17 cellular contexts compared by ENCODE assay signal in genomic region chrX:42976729-42977366, GRCh38.
DNase-seq lines count a peak whose midpoint lies in the region; ATAC-seq and TF ChIP-seq lines count a peak whose summit lies in the region.
"Had no signal": no experiment of that assay in that cellular context is flagged by ENCODE, and none has a peak within 500 bp of the region (broad histone marks: within the 10 kb centered on the region; RNA-seq: fewer than 3 reads in every experiment).

No MANE protein-coding gene starts in this region.

- no peak overlapping the region for H3K27ac ChIP-seq in HUES6 (ENCODE audit: low read depth, low read length)
- peak overlapping the region; percentile 34 for H3K27ac ChIP-seq in WERI-Rb-1
- H3K27ac ChIP-seq: KMS-11 had no signal

- H3K4me1 ChIP-seq in HUES6 (ENCODE audit: control insufficient read depth, insufficient read depth, low read length): no peaks in the 10 kb centered on the region

- peak; percentile 72 for DNase-seq in ELF-1 (ENCODE audit: low read depth, low spot score)
- peak; percentile 7 for DNase-seq in WERI-Rb-1
- peak; percentile 77 for DNase-seq in islet precursor cell
- DNase-seq in DMS153 treated with DMSO at 0.1 percent for 48 hours (lab: John Stamatoyannopoulos, UW; ENCODE audit: unreplicated experiment): no peak
- DNase-seq: activated CD4-positive, alpha-beta T cell treated with anti-CD3 and anti-CD28 coated beads for 4 hours; activated gamma-delta T cell; C1 segment of cervical spinal cord; left ventricle myocardium superior; NCI-H2227 treated with DMSO at 0.1 percent for 48 hours; Right ventricle myocardium superior; stimulated activated CD4-positive, alpha-beta T cell treated with anti-CD3 and anti-CD28 coated beads, Interleukin-2, amount 100 ng/mL, for 48 hours; stimulated activated naive CD8-positive, alpha-beta T cell treated with anti-CD3 and anti-CD28 coated beads, Interleukin-15, Interleukin-2, amounts not matched to agents 100 U/mL and 50 U/mL, for 24 hours had no signal

- no peak overlapping the region for H3K4me3 ChIP-seq in HUES6 (ENCODE audit: low read depth, low read length)
- no peak overlapping the region for H3K4me3 ChIP-seq in WERI-Rb-1 (ENCODE audit: low read depth, low read length)

- no peaks in the 10 kb centered on the region for H3K27me3 ChIP-seq in HUES6 (ENCODE audit: control insufficient read depth, insufficient read depth, low read length)
- H3K27me3 ChIP-seq in WERI-Rb-1 (ENCODE audit: insufficient read depth, low read depth, severe bottlenecking): no peaks in the 10 kb centered on the region

- no peak for TF ChIP-seq CTCF in WERI-Rb-1 (IDR thresholded peaks at IDR 0.05; ENCODE audit: low read depth, low read length)

- H3K36me3 ChIP-seq in HUES6 (ENCODE audit: control insufficient read depth, insufficient read depth, low read length): peaks cover 15% of the 10 kb centered on the region
- H3K36me3 ChIP-seq in WERI-Rb-1: no peaks in the 10 kb centered on the region

- H3K9me3 ChIP-seq in HUES6 (ENCODE audit: control insufficient read depth, insufficient read depth, low read depth, low read length) (peaks cover 74% of the 10 kb centered on the region), WERI-Rb-1 (ENCODE audit: severe bottlenecking) (no peaks in the 10 kb centered on the region)

- ATAC-seq in GM18498 (IDR thresholded peaks at IDR 0.05; ENCODE audit: unreplicated experiment) (no peak), GM18873 (IDR thresholded peaks at IDR 0.05; ENCODE audit: low FRiP score, unreplicated experiment) (no peak), HG03025 (IDR thresholded peaks at IDR 0.05; ENCODE audit: low FRiP score, unreplicated experiment) (no peak)
- ATAC-seq: left ventricle myocardium superior; stimulated activated naive CD8-positive, alpha-beta T cell treated with anti-CD3 and anti-CD28 coated beads, Interleukin-15, Interleukin-2, amounts not matched to agents 100 U/mL and 50 U/mL, for 24 hours had no signal

- H3K9ac ChIP-seq in HUES6 (ENCODE audit: low read length): peak overlapping the region; percentile 26
- H3K9ac ChIP-seq: KMS-11 had no signal
